ENCODE assay signal across 8 cellular contexts in the genomic region with DNA sequence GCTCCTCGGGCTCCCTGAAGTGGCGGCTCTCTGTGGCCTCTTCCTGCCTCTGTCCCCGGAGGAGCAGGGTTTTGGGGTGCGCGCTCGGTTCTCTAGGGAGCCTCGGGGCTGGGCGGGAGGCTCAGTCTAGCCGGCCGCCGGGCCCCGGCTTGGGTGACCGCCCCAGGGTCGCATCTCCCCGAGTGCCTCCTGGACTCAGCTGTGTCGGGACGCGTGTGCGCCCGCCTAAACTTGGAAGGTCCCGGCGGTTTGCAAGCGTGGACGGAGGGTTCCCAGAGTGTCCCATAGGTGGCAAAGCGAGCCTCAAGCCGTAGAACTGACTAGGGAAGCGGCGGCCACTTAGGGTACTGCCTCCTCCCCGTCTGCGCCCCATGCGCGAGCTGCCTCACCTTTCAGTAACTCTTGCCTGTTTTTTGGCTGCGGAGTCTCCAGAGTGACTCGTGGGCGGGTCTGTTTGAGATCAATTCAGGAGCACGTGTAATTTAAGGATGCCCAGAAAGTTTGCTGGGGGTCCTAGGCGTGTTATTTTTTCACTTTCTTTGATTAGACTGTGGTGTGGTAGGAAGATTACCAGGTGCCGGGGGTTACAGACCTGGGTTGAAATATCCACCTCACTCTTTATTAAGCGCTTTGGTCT. TPM values are rescaled to one million over a fixed set of nuclear protein-coding genes. Genes with fewer than 3 reads are reported as not detected.
DNase-seq lines count a peak whose midpoint lies in the region; ATAC-seq and TF ChIP-seq lines count a peak whose summit lies in the region.

No MANE protein-coding gene starts in this region.

- H3K27me3 ChIP-seq in OCI-LY3 (ENCODE audit: low read depth, low read length) (no peaks in the 10 kb centered on the region), muscle layer of colon (ENCODE audit: control insufficient read depth in 1 of 2, insufficient read depth in 2 of 2, low read length in 2 of 2) (no peaks in the 10 kb centered on the region)

- ATAC-seq in GM19452 (IDR thresholded peaks at IDR 0.05; ENCODE audit: unreplicated experiment) (peak; percentile 52), HG03565 (IDR thresholded peaks at IDR 0.05; ENCODE audit: unreplicated experiment) (peak; percentile 32)

- H2AFZ ChIP-seq in OCI-LY3 (ENCODE audit: low read depth, low read length) = no peak overlapping the region

- DNase-seq in COLO668 (lab: John Stamatoyannopoulos, UW; ENCODE audit: unreplicated experiment) (peak; percentile 60), activated T-cell treated with anti-CD3 and anti-CD28 coated beads for 24 hours (ENCODE audit: low read depth) (peak; percentile 57), epithelial cell of proximal tubule (ENCODE audit: low read depth) (no peak)
- DNase-seq in stimulated activated CD8-positive, alpha-beta memory T cell treated with anti-CD3 and anti-CD28 coated beads, Interleukin-7, amount 100 ng/mL, for 1 hour (ENCODE audit: low read depth in 2 of 2) = peak; percentile 25 to 37

- H3K27ac ChIP-seq in OCI-LY3 (ENCODE audit: low read length) (peak overlapping the region; percentile 74), muscle layer of colon (ENCODE audit: low read depth, low read length) (peak overlapping the region; percentile 91)

- peak overlapping the region; percentile 91 for H3K4me3 ChIP-seq in OCI-LY3 (ENCODE audit: low read length)
- H3K4me3 ChIP-seq in epithelial cell of proximal tubule (ENCODE audit: low read depth, low read length) = peak overlapping the region; percentile 90
- peak overlapping the region; percentile 84 to 88 for H3K4me3 ChIP-seq in muscle layer of colon (ENCODE audit: low read depth in 1 of 2, low read length in 2 of 2)

- H3K9me3 ChIP-seq in OCI-LY3 (ENCODE audit: insufficient read depth, low read length) = no peaks in the 10 kb centered on the region
- no peaks in the 10 kb centered on the region for H3K9me3 ChIP-seq in muscle layer of colon (ENCODE audit: low read length)

- H3K79me2 ChIP-seq in OCI-LY3 (ENCODE audit: low read length) = peaks cover 52% of the 10 kb centered on the region

- peaks cover 35% of the 10 kb centered on the region for H3K4me1 ChIP-seq in OCI-LY3 (ENCODE audit: low read length)
- peaks cover 11% of the 10 kb centered on the region for H3K4me1 ChIP-seq in muscle layer of colon (ENCODE audit: insufficient read depth, low read length)

- H3K9ac ChIP-seq in OCI-LY3 (ENCODE audit: low read length) (peak overlapping the region; percentile 86), muscle layer of colon (ENCODE audit: low read length) (peak overlapping the region; percentile 86)

- TF ChIP-seq CTCF in OCI-LY3 (IDR thresholded peaks at IDR 0.05; ENCODE audit: low read depth, low read length) = peak; percentile 3; the same call in 1 of the 2 replicates
- peak; percentile 44 for TF ChIP-seq CTCF in epithelial cell of proximal tubule (conservative IDR thresholded peaks at IDR 0.05; ENCODE audit: low read depth, low read length)

- no peaks in the 10 kb centered on the region for H3K36me3 ChIP-seq in OCI-LY3 (replicated peaks; ENCODE audit: low read depth, low read length)
- H3K36me3 ChIP-seq in muscle layer of colon (ENCODE audit: insufficient read depth, low read length) = no peaks in the 10 kb centered on the region

- H3K4me2 ChIP-seq in OCI-LY3 (ENCODE audit: low read length) = peak overlapping the region; percentile 90

- H4K20me1 ChIP-seq in OCI-LY3 (ENCODE audit: insufficient read depth, low read length) = peaks cover 9% of the 10 kb centered on the region

RNA-seq across cellular contexts. Expression of gene ACTL6A, which starts 0.7 kb away (rescaled TPM):
- 108 and 134 TPM in 2 replicates for total RNA-seq in epithelial cell of proximal tubule

RNA-seq across cellular contexts. Expression of gene MRPL47, which starts 41.0 kb away (rescaled TPM):
- 45.4 and 59.3 TPM in 2 replicates for total RNA-seq in epithelial cell of proximal tubule

RNA-seq across cellular contexts. Expression of gene NDUFB5, which starts 41.2 kb away (rescaled TPM):
- 82.3 and 103 TPM in 2 replicates for total RNA-seq in epithelial cell of proximal tubule
